Comparison of ENCODE assay signal across 1 cellular context in genomic region chr17:58658804-58659713, GRCh38.
TF ChIP-seq lines count a peak whose summit lies in the region.

No MANE protein-coding gene starts in this region.

TF ChIP-seq in HEK293, 187 proteins besides CTCF, POLR2A, EP300 and RAD21 (continued from another document and continues in another):
- no peak for TF ChIP-seq ZNF174 (tag by site-specific recombination; IDR thresholded peaks at IDR 0.05)
- no peak for TF ChIP-seq ZNF311 (tag by site-specific recombination; IDR thresholded peaks at IDR 0.05; ENCODE audit: borderline replicate concordance)
- TF ChIP-seq ZNF580 (tag by site-specific recombination; IDR thresholded peaks at IDR 0.05): peak; percentile 84; the same call in 1 of the 2 replicates
- TF ChIP-seq SCRT2 (tag by site-specific recombination; IDR thresholded peaks at IDR 0.05): no peak; the same call in 1 of the 2 replicates
- TF ChIP-seq EGR2 (tag by site-specific recombination; IDR thresholded peaks at IDR 0.05; ENCODE audit: low read depth): no peak; the same call in none of the 2 replicates
- no peak for TF ChIP-seq ZNF211 (tag by site-specific recombination; IDR thresholded peaks at IDR 0.05; ENCODE audit: low read depth)
- peak; percentile 53 for TF ChIP-seq SP2 (tag by site-specific recombination; IDR thresholded peaks at IDR 0.05)
- TF ChIP-seq ZNF670 (tag by site-specific recombination; IDR thresholded peaks at IDR 0.05; ENCODE audit: low read depth): no peak
- peak; percentile 94 for TF ChIP-seq FEZF1 (tag by site-specific recombination; IDR thresholded peaks at IDR 0.05)
- 0 out of 2 replicates have a peak, but pooled peaks have one; percentile 5 for TF ChIP-seq ZFHX2 (tag by site-specific recombination; conservative IDR thresholded peaks at IDR 0.05)
- no peak for TF ChIP-seq ZNF248 (tag by site-specific recombination; IDR thresholded peaks at IDR 0.05)
- TF ChIP-seq, protein P1, sequence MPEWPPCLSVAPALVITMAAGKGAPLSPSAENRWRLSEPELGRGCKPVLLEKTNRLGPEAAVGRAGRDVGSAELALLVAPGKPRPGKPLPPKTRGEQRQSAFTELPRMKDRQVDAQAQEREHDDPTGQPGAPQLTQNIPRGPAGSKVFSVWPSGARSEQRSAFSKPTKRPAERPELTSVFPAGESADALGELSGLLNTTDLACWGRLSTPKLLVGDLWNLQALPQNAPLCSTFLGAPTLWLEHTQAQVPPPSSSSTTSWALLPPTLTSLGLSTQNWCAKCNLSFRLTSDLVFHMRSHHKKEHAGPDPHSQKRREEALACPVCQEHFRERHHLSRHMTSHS (tag by site-specific recombination; IDR thresholded peaks at IDR 0.05): no peak
- TF ChIP-seq ZNF366 (tag by site-specific recombination; conservative IDR thresholded peaks at IDR 0.05): peak; percentile 95
- peak; percentile 63 for TF ChIP-seq KLF17 (tag by site-specific recombination; IDR thresholded peaks at IDR 0.05)
- peak; percentile 82 for TF ChIP-seq ZNF24 (tag by site-specific recombination; IDR thresholded peaks at IDR 0.05)
- no peak for TF ChIP-seq ZNF555 (tag by site-specific recombination; conservative IDR thresholded peaks at IDR 0.05)
- TF ChIP-seq ZNF292 (tag by site-specific recombination; IDR thresholded peaks at IDR 0.05; ENCODE audit: borderline replicate concordance, low read depth): no peak
- TF ChIP-seq ZNF132 (tag by site-specific recombination; IDR thresholded peaks at IDR 0.05; ENCODE audit: borderline replicate concordance): no peak
- TF ChIP-seq ZNF768 (tag by site-specific recombination; IDR thresholded peaks at IDR 0.05): no peak
- peak; percentile 85 for TF ChIP-seq MZF1 (tag by site-specific recombination; IDR thresholded peaks at IDR 0.05; ENCODE audit: borderline replicate concordance)
- TF ChIP-seq ZNF280D (tag by site-specific recombination; IDR thresholded peaks at IDR 0.05): no peak
- no peak for TF ChIP-seq ZNF48 (tag by site-specific recombination; IDR thresholded peaks at IDR 0.05)
- peak; percentile 67 for TF ChIP-seq ZNF692 (tag by site-specific recombination; IDR thresholded peaks at IDR 0.05)
- peak; percentile 61; the same call in 1 of the 2 replicates for TF ChIP-seq ZBTB21 (tag by site-specific recombination; IDR thresholded peaks at IDR 0.05)
- TF ChIP-seq ZNF433 (tag by site-specific recombination; IDR thresholded peaks at IDR 0.05; ENCODE audit: low read depth): no peak
- peak; percentile 79; the same call in 1 of the 2 replicates for TF ChIP-seq TRIM28 (IDR thresholded peaks at IDR 0.05; ENCODE audit: borderline replicate concordance, low read length)
- TF ChIP-seq ZNF791 (tag by site-specific recombination; IDR thresholded peaks at IDR 0.05): no peak
- TF ChIP-seq ZNF600 (tag by site-specific recombination; IDR thresholded peaks at IDR 0.05): peak; percentile 98
- TF ChIP-seq RBAK (tag by site-specific recombination; IDR thresholded peaks at IDR 0.05): no peak
- TF ChIP-seq ZNF76 (tag by site-specific recombination; IDR thresholded peaks at IDR 0.05; ENCODE audit: borderline replicate concordance, low read depth): peak; percentile 97
- TF ChIP-seq GFI1B (tag by site-specific recombination; IDR thresholded peaks at IDR 0.05): peak; percentile 74
- TF ChIP-seq ZNF596 (tag by site-specific recombination; IDR thresholded peaks at IDR 0.05): no peak
- no peak for TF ChIP-seq ZNF621 (tag by site-specific recombination; IDR thresholded peaks at IDR 0.05)
- no peak for TF ChIP-seq ZNF677 (tag by site-specific recombination; IDR thresholded peaks at IDR 0.05)
- TF ChIP-seq ZNF660 (tag by site-specific recombination; IDR thresholded peaks at IDR 0.05): no peak; the same call in 1 of the 2 replicates
- no peak for TF ChIP-seq HOXC10 (CRISPR knock-in tag; IDR thresholded peaks at IDR 0.05)
- peak; percentile 84 for TF ChIP-seq PRDM10 (tag by site-specific recombination; IDR thresholded peaks at IDR 0.05)
- TF ChIP-seq, protein P2, sequence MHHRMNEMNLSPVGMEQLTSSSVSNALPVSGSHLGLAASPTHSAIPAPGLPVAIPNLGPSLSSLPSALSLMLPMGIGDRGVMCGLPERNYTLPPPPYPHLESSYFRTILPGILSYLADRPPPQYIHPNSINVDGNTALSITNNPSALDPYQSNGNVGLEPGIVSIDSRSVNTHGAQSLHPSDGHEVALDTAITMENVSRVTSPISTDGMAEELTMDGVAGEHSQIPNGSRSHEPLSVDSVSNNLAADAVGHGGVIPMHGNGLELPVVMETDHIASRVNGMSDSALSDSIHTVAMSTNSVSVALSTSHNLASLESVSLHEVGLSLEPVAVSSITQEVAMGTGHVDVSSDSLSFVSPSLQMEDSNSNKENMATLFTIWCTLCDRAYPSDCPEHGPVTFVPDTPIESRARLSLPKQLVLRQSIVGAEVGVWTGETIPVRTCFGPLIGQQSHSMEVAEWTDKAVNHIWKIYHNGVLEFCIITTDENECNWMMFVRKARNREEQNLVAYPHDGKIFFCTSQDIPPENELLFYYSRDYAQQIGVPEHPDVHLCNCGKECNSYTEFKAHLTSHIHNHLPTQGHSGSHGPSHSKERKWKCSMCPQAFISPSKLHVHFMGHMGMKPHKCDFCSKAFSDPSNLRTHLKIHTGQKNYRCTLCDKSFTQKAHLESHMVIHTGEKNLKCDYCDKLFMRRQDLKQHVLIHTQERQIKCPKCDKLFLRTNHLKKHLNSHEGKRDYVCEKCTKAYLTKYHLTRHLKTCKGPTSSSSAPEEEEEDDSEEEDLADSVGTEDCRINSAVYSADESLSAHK (tag by site-specific recombination; IDR thresholded peaks at IDR 0.05): peak; percentile 59; the same call in 1 of the 2 replicates
- TF ChIP-seq HIC1 (tag by site-specific recombination; IDR thresholded peaks at IDR 0.05): no peak
- TF ChIP-seq ZNF350 (tag by site-specific recombination; IDR thresholded peaks at IDR 0.05): no peak
- TF ChIP-seq ZBTB17 (tag by site-specific recombination; IDR thresholded peaks at IDR 0.05): peak; percentile 82
- no peak for TF ChIP-seq ZFP41 (tag by site-specific recombination; IDR thresholded peaks at IDR 0.05; ENCODE audit: borderline replicate concordance)
- no peak for TF ChIP-seq ZNF19 (tag by site-specific recombination; IDR thresholded peaks at IDR 0.05; ENCODE audit: low read depth)
- no peak for TF ChIP-seq ZBTB6 (tag by site-specific recombination; IDR thresholded peaks at IDR 0.05)
- no peak for TF ChIP-seq ZNF792 (tag by site-specific recombination; IDR thresholded peaks at IDR 0.05)
- peak; percentile 90 for TF ChIP-seq KLF16 (tag by site-specific recombination; IDR thresholded peaks at IDR 0.05)
- peak; percentile 66 for TF ChIP-seq OSR2 (tag by site-specific recombination; IDR thresholded peaks at IDR 0.05)
